16 cellular contexts compared by ENCODE assay signal in genomic region chr5:157494178-157494830, GRCh38. TPM values are rescaled to one million over a fixed set of nuclear protein-coding genes. Genes with fewer than 3 reads are reported as not detected.
DNase-seq lines count a peak whose midpoint lies in the region; ATAC-seq and TF ChIP-seq lines count a peak whose summit lies in the region.
"Had no signal": no experiment of that assay in that cellular context is flagged by ENCODE, and none has a peak within 500 bp of the region (broad histone marks: within the 10 kb centered on the region; RNA-seq: fewer than 3 reads in every experiment).

No MANE protein-coding gene starts in this region.

- intact Hi-C loops in activated CD8-positive, alpha-beta T cell treated with anti-CD3 and anti-CD28 coated beads for 36 hours (cut with micrococcal nuclease) = no loop called here
- intact Hi-C loops in naive thymus-derived CD4-positive, alpha-beta T cell (cut with micrococcal nuclease) = no loop called here

- no peaks in the 10 kb centered on the region for H3K27me3 ChIP-seq in naive thymus-derived CD4-positive, alpha-beta T cell (ENCODE audit: control insufficient read depth in 2 of 2, insufficient read depth in 2 of 2, low read length in 2 of 2)

- H3K4me3 ChIP-seq in HEK293 (ENCODE audit: low read depth, low read length) = no peak overlapping the region
- H3K4me3 ChIP-seq in naive thymus-derived CD4-positive, alpha-beta T cell (ENCODE audit: low read length) = no peak overlapping the region
- H3K4me3 ChIP-seq: coronary artery had no signal

- no peak overlapping the region for H3K4me3 Mint-ChIP-seq in T-helper 1 cell treated with Interleukin-12 subunit alpha and Interleukin-12 subunit beta and Interleukin-4 antibody, amounts not matched to agents 30 μg/mL and 1 μg/mL, for 36 hours
- no peak overlapping the region for H3K4me3 Mint-ChIP-seq in activated CD8-positive, alpha-beta T cell treated with anti-CD3 and anti-CD28 coated beads for 36 hours
- no peak overlapping the region for H3K4me3 Mint-ChIP-seq in naive thymus-derived CD4-positive, alpha-beta T cell
- H3K4me3 Mint-ChIP-seq: T-cell had no signal

- POLR2A ChIA-PET in HEK293 (lab: Yijun Ruan, JAX) = no interaction called here
- POLR2A ChIA-PET in activated CD8-positive, alpha-beta T cell treated with anti-CD3 and anti-CD28 coated beads for 36 hours (lab: Charles Lee) = interaction anchor here (0.6 kb wide), 1 partner anchor 236 kb away, joined by 3 read pairs; no protein-coding TSS in a partner anchor
- POLR2A ChIA-PET in naive thymus-derived CD4-positive, alpha-beta T cell (lab: Charles Lee) = no interaction called here

- ATAC-seq in activated CD8-positive, alpha-beta T cell treated with anti-CD3 and anti-CD28 coated beads for 36 hours = peak; percentile 13
- ATAC-seq in naive thymus-derived CD4-positive, alpha-beta T cell = peak; percentile 92
- ATAC-seq in GM18909 (IDR thresholded peaks at IDR 0.05; ENCODE audit: poor library complexity, unreplicated experiment) = no peak
- ATAC-seq: Panc1, T-cell had no signal

- TF ChIP-seq CTCF in HEK293 (tag by site-specific recombination; IDR thresholded peaks at IDR 0.05) = no peak
- no peak for TF ChIP-seq CTCF in activated CD8-positive, alpha-beta T cell treated with anti-CD3 and anti-CD28 coated beads for 36 hours (IDR thresholded peaks at IDR 0.05)

- H3K9me3 ChIP-seq in HEK293 (ENCODE audit: control insufficient read depth, insufficient read depth, low read depth, low read length) = no peaks in the 10 kb centered on the region
- no peaks in the 10 kb centered on the region for H3K9me3 ChIP-seq in naive thymus-derived CD4-positive, alpha-beta T cell (ENCODE audit: control insufficient read depth in 2 of 3, low read length in 3 of 3)

- peaks cover 26% of the 10 kb centered on the region for H3K4me1 Mint-ChIP-seq in T-helper 1 cell treated with Interleukin-12 subunit alpha and Interleukin-12 subunit beta and Interleukin-4 antibody, amounts not matched to agents 30 μg/mL and 1 μg/mL, for 36 hours (ENCODE audit: low read depth)
- H3K4me1 Mint-ChIP-seq in activated CD8-positive, alpha-beta T cell treated with anti-CD3 and anti-CD28 coated beads for 36 hours (ENCODE audit: low read depth) = peaks cover 4% of the 10 kb centered on the region
- H3K4me1 Mint-ChIP-seq in naive thymus-derived CD4-positive, alpha-beta T cell = peaks cover 0 to 32% (median 0%) of the 10 kb centered on the region in 7 donors

- no peaks in the 10 kb centered on the region for H3K27me3 Mint-ChIP-seq in T-helper 1 cell treated with Interleukin-12 subunit alpha and Interleukin-12 subunit beta and Interleukin-4 antibody, amounts not matched to agents 30 μg/mL and 1 μg/mL, for 36 hours (ENCODE audit: low read depth)
- H3K27me3 Mint-ChIP-seq in activated CD8-positive, alpha-beta T cell treated with anti-CD3 and anti-CD28 coated beads for 36 hours = no peaks in the 10 kb centered on the region
- H3K27me3 Mint-ChIP-seq in naive thymus-derived CD4-positive, alpha-beta T cell = no peaks in the 10 kb centered on the region
- H3K27me3 Mint-ChIP-seq: T-cell had no signal

- no peak for DNase-seq in T-helper 1 cell
- no peak for DNase-seq in activated CD8-positive, alpha-beta T cell treated with anti-CD3 and anti-CD28 coated beads for 36 hours
- no peak for DNase-seq in naive thymus-derived CD4-positive, alpha-beta T cell
- no peak for DNase-seq in NCI-H1436 (lab: John Stamatoyannopoulos, UW)
- DNase-seq in NCI-H774 (lab: John Stamatoyannopoulos, UW) = no peak
- DNase-seq: anterior cingulate cortex, NCI-H187, NCI-H510A treated with DMSO at 0.1 percent for 48 hours, posterior cingulate gyrus had no signal

- no peaks in the 10 kb centered on the region for H3K9me3 Mint-ChIP-seq in T-helper 1 cell treated with Interleukin-12 subunit alpha and Interleukin-12 subunit beta and Interleukin-4 antibody, amounts not matched to agents 30 μg/mL and 1 μg/mL, for 36 hours
- no peaks in the 10 kb centered on the region for H3K9me3 Mint-ChIP-seq in activated CD8-positive, alpha-beta T cell treated with anti-CD3 and anti-CD28 coated beads for 36 hours
- H3K9me3 Mint-ChIP-seq in naive thymus-derived CD4-positive, alpha-beta T cell = peaks cover 0 to 3% (median 0%) of the 10 kb centered on the region in 11 donors
- H3K9me3 Mint-ChIP-seq: T-cell had no signal

- H3K4me1 ChIP-seq in HEK293 (ENCODE audit: control insufficient read depth, insufficient read depth, low read length) = no peaks in the 10 kb centered on the region
- no peaks in the 10 kb centered on the region for H3K4me1 ChIP-seq in naive thymus-derived CD4-positive, alpha-beta T cell (ENCODE audit: control insufficient read depth in 2 of 2, insufficient read depth in 2 of 2, low read length in 2 of 2)

- peak overlapping the region; percentile 73 for H3K27ac Mint-ChIP-seq in T-helper 1 cell treated with Interleukin-12 subunit alpha and Interleukin-12 subunit beta and Interleukin-4 antibody, amounts not matched to agents 30 μg/mL and 1 μg/mL, for 36 hours
- no peak overlapping the region for H3K27ac Mint-ChIP-seq in activated CD8-positive, alpha-beta T cell treated with anti-CD3 and anti-CD28 coated beads for 36 hours
- H3K27ac Mint-ChIP-seq in naive thymus-derived CD4-positive, alpha-beta T cell = peak overlapping the region in 1 of 9 donors; percentile 66
- H3K27ac Mint-ChIP-seq: T-cell had no signal

- H3K36me3 Mint-ChIP-seq in T-helper 1 cell treated with Interleukin-12 subunit alpha and Interleukin-12 subunit beta and Interleukin-4 antibody, amounts not matched to agents 30 μg/mL and 1 μg/mL, for 36 hours (ENCODE audit: low read depth) = peaks cover 56% of the 10 kb centered on the region
- H3K36me3 Mint-ChIP-seq in activated CD8-positive, alpha-beta T cell treated with anti-CD3 and anti-CD28 coated beads for 36 hours (ENCODE audit: low read depth) = peaks cover 3% of the 10 kb centered on the region
- peaks cover 0 to 50% (median 0%) of the 10 kb centered on the region in 5 donors for H3K36me3 Mint-ChIP-seq in naive thymus-derived CD4-positive, alpha-beta T cell

- no peak overlapping the region for H3K27ac ChIP-seq in HEK293 (ENCODE audit: extremely low read depth, low read depth, low read length)
- no peak overlapping the region for H3K27ac ChIP-seq in naive thymus-derived CD4-positive, alpha-beta T cell (ENCODE audit: low read depth, low read length)
- H3K27ac ChIP-seq: coronary artery had no signal

- CTCF ChIA-PET in HEK293 (lab: Yijun Ruan, JAX) = no interaction called here
- CTCF ChIA-PET in activated CD8-positive, alpha-beta T cell treated with anti-CD3 and anti-CD28 coated beads for 36 hours (lab: Charles Lee) = interaction anchor here (1.2 kb wide), 1 partner anchor 249 kb away, joined by 3 read pairs; no protein-coding TSS in a partner anchor
- CTCF ChIA-PET in naive thymus-derived CD4-positive, alpha-beta T cell (lab: Charles Lee) = no interaction called here

- H3K36me3 ChIP-seq in HEK293 (ENCODE audit: control insufficient read depth in 2 of 2, insufficient read depth in 1 of 2, low read length in 2 of 2) = no peaks in the 10 kb centered on the region
- H3K36me3 ChIP-seq in naive thymus-derived CD4-positive, alpha-beta T cell (ENCODE audit: control insufficient read depth in 2 of 3, insufficient read depth in 3 of 3, low read length in 3 of 3) = no peaks in the 10 kb centered on the region

TF ChIP-seq in HEK293, 187 proteins besides CTCF, POLR2A, EP300 and RAD21:
- TF ChIP-seq ZNF366 (tag by site-specific recombination; conservative IDR thresholded peaks at IDR 0.05) (peak; percentile 83), GLIS1 (tag by site-specific recombination; IDR thresholded peaks at IDR 0.05) (no peak)
TF ChIP-seq in HEK293: peak in this region for 1.

RNA-seq across cellular contexts. Expression of gene NIPAL4, which starts 34.3 kb away (rescaled TPM):
- under 1 TPM; 0.29 to 0.72 TPM for total RNA-seq in activated CD8-positive, alpha-beta T cell treated with anti-CD3 and anti-CD28 coated beads for 36 hours
- total RNA-seq in naive thymus-derived CD4-positive, alpha-beta T cell = 1 to 10 TPM in 2 of 5 experiments, under 1 TPM in 1, not detected in 2; 0.70 to 1.6 (median 1.2) TPM
- not detected for polyA plus RNA-seq in naive thymus-derived CD4-positive, alpha-beta T cell
- total RNA-seq: temporal lobe had no signal
